Comparison of ENCODE assay signal across 14 cellular contexts in the genomic region with DNA sequence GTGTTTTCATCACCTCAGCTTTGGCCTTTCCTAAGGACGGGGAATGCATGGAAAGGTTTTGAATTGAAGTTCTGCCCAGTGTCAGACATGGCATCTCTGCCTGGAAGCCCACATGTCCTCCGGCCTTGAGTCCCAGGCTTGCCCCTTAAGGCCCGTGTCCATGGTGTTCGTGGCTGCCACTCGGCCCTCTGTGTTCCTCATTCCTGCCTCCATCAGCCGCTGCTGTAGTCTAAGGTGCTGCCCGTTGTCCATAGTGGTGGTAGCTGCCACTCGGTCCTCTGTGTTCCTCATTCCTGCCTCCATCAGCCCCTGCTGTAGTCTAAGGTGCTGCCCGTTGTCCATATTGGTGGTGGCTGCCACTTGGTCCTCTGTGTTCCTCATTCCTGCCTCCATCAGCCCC.
"Had no signal": no experiment of that assay in that cellular context is flagged by ENCODE, and none has a peak within 500 bp of the region (broad histone marks: within the 10 kb centered on the region; RNA-seq: fewer than 3 reads in every experiment).

No MANE protein-coding gene starts in this region.

- H3K27ac Mint-ChIP-seq: effector memory CD8-positive, alpha-beta T cell; nephron progenitor cell; stimulated activated memory B cell treated with anti-CD40 and anti-IgM and Interleukin-4, amounts not matched to agents 10 μg/mL and 1 μg/mL and 100 μg/mL, for 72 hours; stimulated activated naive CD8-positive, alpha-beta T cell treated with anti-CD3 and anti-CD28 coated beads, Interleukin-15, Interleukin-2, amounts not matched to agents 100 ng/mL and 50 ng/mL, for 24 hours had no signal

- ATAC-seq: effector memory CD8-positive, alpha-beta T cell; foreskin keratinocyte; sciatic nerve; stimulated activated memory B cell treated with anti-CD40 and anti-IgM and Interleukin-4, amounts not matched to agents 10 μg/mL and 1 μg/mL and 100 μg/mL, for 72 hours had no signal

- DNase-seq: effector memory CD8-positive, alpha-beta T cell; erythroblast; foreskin keratinocyte; mesendoderm; nephron progenitor cell; spleen; stimulated activated CD4-positive, alpha-beta T cell treated with anti-CD3 and anti-CD28 coated beads, Interleukin-1b, Interleukin-23, amount 100 ng/mL, for 48 hours; stimulated activated CD4-positive, alpha-beta T cell treated with anti-CD3 and anti-CD28 coated beads, Interleukin-4, amount 100 ng/mL, for 24 hours; tibial artery had no signal

- H3K9me3 ChIP-seq: neutrophil, upper lobe of left lung had no signal

- H3K4me3 Mint-ChIP-seq: effector memory CD8-positive, alpha-beta T cell; nephron progenitor cell; stimulated activated memory B cell treated with anti-CD40 and anti-IgM and Interleukin-4, amounts not matched to agents 10 μg/mL and 1 μg/mL and 100 μg/mL, for 72 hours; stimulated activated naive CD8-positive, alpha-beta T cell treated with anti-CD3 and anti-CD28 coated beads, Interleukin-15, Interleukin-2, amounts not matched to agents 100 ng/mL and 50 ng/mL, for 24 hours had no signal

- H3K4me1 ChIP-seq: foreskin keratinocyte, tibial artery, upper lobe of left lung had no signal

- H3K4me1 Mint-ChIP-seq: stimulated activated memory B cell treated with anti-CD40 and anti-IgM and Interleukin-4, amounts not matched to agents 10 μg/mL and 1 μg/mL and 100 μg/mL, for 72 hours had no signal

- H3K4me3 ChIP-seq: spleen, tibial artery, upper lobe of left lung had no signal

- H3K9me3 Mint-ChIP-seq: stimulated activated naive CD8-positive, alpha-beta T cell treated with anti-CD3 and anti-CD28 coated beads, Interleukin-15, Interleukin-2, amounts not matched to agents 100 ng/mL and 50 ng/mL, for 24 hours had no signal

- H3K27me3 ChIP-seq: tibial artery, upper lobe of left lung had no signal

- H3K36me3 ChIP-seq: neutrophil, spleen, tibial artery, upper lobe of left lung had no signal

- H3K27ac ChIP-seq: foreskin keratinocyte, neutrophil, spleen, tibial artery, upper lobe of left lung had no signal
